In the genomic region with DNA sequence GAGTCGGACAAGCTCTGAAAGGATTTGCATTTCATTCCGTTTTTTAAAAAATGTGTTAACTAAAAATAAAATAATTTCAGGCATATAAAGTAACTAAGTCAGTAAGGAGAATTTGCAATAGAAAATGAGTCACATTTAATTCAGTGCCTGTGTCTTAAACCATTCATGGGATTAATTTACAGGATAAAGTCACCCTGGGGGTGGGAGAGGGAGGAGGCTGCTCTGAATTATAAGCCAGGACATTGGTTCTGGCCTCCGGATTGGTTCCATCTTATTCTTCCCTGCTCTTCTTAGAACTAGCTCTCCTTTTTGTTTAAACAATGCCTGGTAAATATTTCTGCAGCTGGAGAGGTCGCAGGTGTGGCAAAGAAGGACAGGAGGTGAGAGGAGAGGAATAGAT, we compare ENCODE assay signal across 1 cellular context.
TF ChIP-seq lines count a peak whose summit lies in the region.

No MANE protein-coding gene starts in this region.

TF ChIP-seq in GM23338, 12 proteins besides CTCF, POLR2A, EP300 and RAD21 (continued from another document):
- TF ChIP-seq, protein P1, sequence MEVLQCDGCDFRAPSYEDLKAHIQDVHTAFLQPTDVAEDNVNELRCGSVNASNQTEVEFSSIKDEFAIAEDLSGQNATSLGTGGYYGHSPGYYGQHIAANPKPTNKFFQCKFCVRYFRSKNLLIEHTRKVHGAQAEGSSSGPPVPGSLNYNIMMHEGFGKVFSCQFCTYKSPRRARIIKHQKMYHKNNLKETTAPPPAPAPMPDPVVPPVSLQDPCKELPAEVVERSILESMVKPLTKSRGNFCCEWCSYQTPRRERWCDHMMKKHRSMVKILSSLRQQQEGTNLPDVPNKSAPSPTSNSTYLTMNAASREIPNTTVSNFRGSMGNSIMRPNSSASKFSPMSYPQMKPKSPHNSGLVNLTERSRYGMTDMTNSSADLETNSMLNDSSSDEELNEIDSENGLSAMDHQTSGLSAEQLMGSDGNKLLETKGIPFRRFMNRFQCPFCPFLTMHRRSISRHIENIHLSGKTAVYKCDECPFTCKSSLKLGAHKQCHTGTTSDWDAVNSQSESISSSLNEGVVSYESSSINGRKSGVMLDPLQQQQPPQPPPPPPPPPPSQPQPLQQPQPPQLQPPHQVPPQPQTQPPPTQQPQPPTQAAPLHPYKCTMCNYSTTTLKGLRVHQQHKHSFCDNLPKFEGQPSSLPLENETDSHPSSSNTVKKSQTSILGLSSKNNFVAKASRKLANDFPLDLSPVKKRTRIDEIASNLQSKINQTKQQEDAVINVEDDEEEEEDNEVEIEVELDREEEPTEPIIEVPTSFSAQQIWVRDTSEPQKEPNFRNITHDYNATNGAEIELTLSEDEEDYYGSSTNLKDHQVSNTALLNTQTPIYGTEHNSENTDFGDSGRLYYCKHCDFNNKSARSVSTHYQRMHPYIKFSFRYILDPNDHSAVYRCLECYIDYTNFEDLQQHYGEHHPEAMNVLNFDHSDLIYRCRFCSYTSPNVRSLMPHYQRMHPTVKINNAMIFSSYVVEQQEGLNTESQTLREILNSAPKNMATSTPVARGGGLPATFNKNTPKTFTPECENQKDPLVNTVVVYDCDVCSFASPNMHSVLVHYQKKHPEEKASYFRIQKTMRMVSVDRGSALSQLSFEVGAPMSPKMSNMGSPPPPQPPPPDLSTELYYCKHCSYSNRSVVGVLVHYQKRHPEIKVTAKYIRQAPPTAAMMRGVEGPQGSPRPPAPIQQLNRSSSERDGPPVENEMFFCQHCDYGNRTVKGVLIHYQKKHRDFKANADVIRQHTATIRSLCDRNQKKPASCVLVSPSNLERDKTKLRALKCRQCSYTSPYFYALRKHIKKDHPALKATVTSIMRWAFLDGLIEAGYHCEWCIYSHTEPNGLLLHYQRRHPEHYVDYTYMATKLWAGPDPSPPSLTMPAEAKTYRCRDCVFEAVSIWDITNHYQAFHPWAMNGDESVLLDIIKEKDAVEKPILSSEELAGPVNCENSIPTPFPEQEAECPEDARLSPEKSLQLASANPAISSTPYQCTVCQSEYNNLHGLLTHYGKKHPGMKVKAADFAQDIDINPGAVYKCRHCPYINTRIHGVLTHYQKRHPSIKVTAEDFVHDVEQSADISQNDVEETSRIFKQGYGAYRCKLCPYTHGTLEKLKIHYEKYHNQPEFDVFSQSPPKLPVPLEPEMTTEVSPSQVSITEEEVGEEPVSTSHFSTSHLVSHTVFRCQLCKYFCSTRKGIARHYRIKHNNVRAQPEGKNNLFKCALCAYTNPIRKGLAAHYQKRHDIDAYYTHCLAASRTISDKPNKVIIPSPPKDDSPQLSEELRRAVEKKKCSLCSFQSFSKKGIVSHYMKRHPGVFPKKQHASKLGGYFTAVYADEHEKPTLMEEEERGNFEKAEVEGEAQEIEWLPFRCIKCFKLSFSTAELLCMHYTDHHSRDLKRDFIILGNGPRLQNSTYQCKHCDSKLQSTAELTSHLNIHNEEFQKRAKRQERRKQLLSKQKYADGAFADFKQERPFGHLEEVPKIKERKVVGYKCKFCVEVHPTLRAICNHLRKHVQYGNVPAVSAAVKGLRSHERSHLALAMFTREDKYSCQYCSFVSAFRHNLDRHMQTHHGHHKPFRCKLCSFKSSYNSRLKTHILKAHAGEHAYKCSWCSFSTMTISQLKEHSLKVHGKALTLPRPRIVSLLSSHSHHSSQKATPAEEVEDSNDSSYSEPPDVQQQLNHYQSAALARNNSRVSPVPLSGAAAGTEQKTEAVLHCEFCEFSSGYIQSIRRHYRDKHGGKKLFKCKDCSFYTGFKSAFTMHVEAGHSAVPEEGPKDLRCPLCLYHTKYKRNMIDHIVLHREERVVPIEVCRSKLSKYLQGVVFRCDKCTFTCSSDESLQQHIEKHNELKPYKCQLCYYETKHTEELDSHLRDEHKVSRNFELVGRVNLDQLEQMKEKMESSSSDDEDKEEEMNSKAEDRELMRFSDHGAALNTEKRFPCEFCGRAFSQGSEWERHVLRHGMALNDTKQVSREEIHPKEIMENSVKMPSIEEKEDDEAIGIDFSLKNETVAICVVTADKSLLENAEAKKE (CRISPR knock-in tag; IDR thresholded peaks at IDR 0.05), result no peak
- TF ChIP-seq EZH2 (IDR thresholded peaks at IDR 0.05; ENCODE audit: low read depth, unreplicated experiment), result no peak
